Comparison of ENCODE assay signal across 1 cellular context in genomic region chr4:6983500-6984142, GRCh38.
TF ChIP-seq lines count a peak whose summit lies in the region.

No MANE protein-coding gene starts in this region.

TF ChIP-seq in GM12878, 131 proteins besides CTCF, POLR2A, EP300 and RAD21 (continued from another document):
- no peak for TF ChIP-seq MAX (IDR thresholded peaks at IDR 0.05; ENCODE audit: low read depth, low read length)
